ENCODE assay signal across 1 cellular context in genomic region chr10:132891994-132892393, GRCh38.
TF ChIP-seq lines count a peak whose summit lies in the region.

No MANE protein-coding gene starts in this region.

TF ChIP-seq in IMR-90, 13 proteins besides CTCF, POLR2A, EP300 and RAD21 (continued from another document):
- TF ChIP-seq CEBPB (IDR thresholded peaks at IDR 0.05; ENCODE audit: low read depth, low read length) (no peak), USF2 (IDR thresholded peaks at IDR 0.05; ENCODE audit: low read depth, low read length) (no peak), MAZ (IDR thresholded peaks at IDR 0.05; ENCODE audit: borderline replicate concordance, low read depth, low read length) (no peak), SMC3 (IDR thresholded peaks at IDR 0.05; ENCODE audit: low read depth, low read length) (no peak), RCOR1 (IDR thresholded peaks at IDR 0.05; ENCODE audit: insufficient replicate concordance, low read length) (no peak), BHLHE40 (IDR thresholded peaks at IDR 0.05; ENCODE audit: low read depth, low read length) (no peak)
